ENCODE assay signal across 8 cellular contexts in genomic region chr11:14414470-14415461, GRCh38. TPM values are rescaled to one million over a fixed set of nuclear protein-coding genes. Genes with fewer than 3 reads are reported as not detected.
DNase-seq lines count a peak whose midpoint lies in the region; ATAC-seq and TF ChIP-seq lines count a peak whose summit lies in the region.

No MANE protein-coding gene starts in this region.

- TF ChIP-seq CTCF in AG10803 (conservative IDR thresholded peaks at IDR 0.05; ENCODE audit: low read length): peak; percentile 15; the same call in 1 of the 2 replicates

- ATAC-seq in GM21576 (IDR thresholded peaks at IDR 0.05; ENCODE audit: unreplicated experiment) (peak; percentile 77), esophagus mucosa (no peak)

- H3K4me3 ChIP-seq in AG10803 (ENCODE audit: low read length): no peak overlapping the region

- no peak for DNase-seq in AG10803 (ENCODE audit: low read depth)
- DNase-seq in RPMI7951 (ENCODE audit: low read depth): peak; percentile 70
- peak; percentile 76 for DNase-seq in activated naive CD4-positive, alpha-beta T cell treated with Interleukin-2 at 50 U/mL for 16 hours
- peak; percentile 49 to 65 (median 50) for DNase-seq in stimulated activated CD4-positive, alpha-beta T cell treated with anti-CD3 and anti-CD28 coated beads, Interleukin-12 subunit alpha, Interleukin-12 subunit beta, amount 100 ng/mL, for 48 hours (ENCODE audit: low read depth in 2 of 3, low spot score in 1 of 3)
- no peak for DNase-seq in NCI-H128 (lab: John Stamatoyannopoulos, UW; ENCODE audit: unreplicated experiment)
- no peak for DNase-seq in DMS53 treated with DMSO at 0.1 percent for 48 hours (lab: John Stamatoyannopoulos, UW; ENCODE audit: unreplicated experiment)

RNA-seq across cellular contexts. Expression of gene RRAS2, which starts 55.8 kb away (rescaled TPM):
- total RNA-seq in RPMI7951 (2014; rRNA removed; shearing (Covaris generic)): 34.9 and 41.1 TPM in 2 replicates
- total RNA-seq in esophagus mucosa: 24.4 TPM

Comparison
In these comparisons a context has a peak if more than half of its experiments do, and no peak if none do; other contexts are left out.
1. DNase-seq: peak in RPMI7951 (single experiment), activated naive CD4-positive, alpha-beta T cell treated with Interleukin-2 at 50 U/mL for 16 hours (single experiment) and stimulated activated CD4-positive, alpha-beta T cell treated with anti-CD3 and anti-CD28 coated beads, Interleukin-12 subunit alpha, Interleukin-12 subunit beta, amount 100 ng/mL, for 48 hours (3 of 3); none in AG10803 (single experiment), NCI-H128 (single experiment) and DMS53 treated with DMSO at 0.1 percent for 48 hours (single experiment).